In genomic region chr14:59346796-59347510, GRCh38 we compare ENCODE assay signal across 19 cellular contexts.
A peak's percentile ranks its signal among the peaks of the same experiment; 100 is the strongest.
DNase-seq lines count a peak whose midpoint lies in the region; ATAC-seq and TF ChIP-seq lines count a peak whose summit lies in the region.
"Had no signal": no experiment of that assay in that cellular context is flagged by ENCODE, and none has a peak within 500 bp of the region (broad histone marks: within the 10 kb centered on the region; RNA-seq: fewer than 3 reads in every experiment).

No MANE protein-coding gene starts in this region.

- POLR2A ChIA-PET in naive thymus-derived CD4-positive, alpha-beta T cell (lab: Charles Lee) = interaction anchor here (0.7 kb wide), 1 partner anchor 105 kb away, joined by 3 read pairs; no protein-coding TSS in a partner anchor

- H3K36me3 ChIP-seq in adipocyte (ENCODE audit: control insufficient read depth, insufficient read depth, low read length, severe bottlenecking) (peaks cover 30% of the 10 kb centered on the region), parathyroid adenoma (ENCODE audit: control insufficient read depth, insufficient read depth, low read length) (no peaks in the 10 kb centered on the region)
- H3K36me3 ChIP-seq in naive thymus-derived CD4-positive, alpha-beta T cell (ENCODE audit: control insufficient read depth in 2 of 3, insufficient read depth in 3 of 3, low read length in 3 of 3) = peaks cover 0 to 19% (median 0%) of the 10 kb centered on the region in 3 experiments
- H3K36me3 ChIP-seq: neutrophil had no signal

- TF ChIP-seq CTCF in fibroblast of pulmonary artery (IDR thresholded peaks at IDR 0.05; ENCODE audit: low read length, missing control alignments) (no peak), parathyroid adenoma (IDR thresholded peaks at IDR 0.05) (no peak)

- H3K79me2 ChIP-seq in parathyroid adenoma = no peaks in the 10 kb centered on the region

- no peaks in the 10 kb centered on the region for H3K4me1 Mint-ChIP-seq in naive thymus-derived CD4-positive, alpha-beta T cell
- H3K4me1 Mint-ChIP-seq: CD4-positive, CD25-positive, alpha-beta regulatory T cell had no signal

- H3K9ac ChIP-seq in adipocyte (ENCODE audit: low read length) (peak overlapping the region; percentile 21), parathyroid adenoma (no peak overlapping the region)

- H3K27me3 ChIP-seq in adipocyte (replicated peaks; ENCODE audit: control insufficient read depth, insufficient read depth, low read length) (no peaks in the 10 kb centered on the region), parathyroid adenoma (ENCODE audit: control insufficient read depth, insufficient read depth, low read length) (no peaks in the 10 kb centered on the region)
- H3K27me3 ChIP-seq in naive thymus-derived CD4-positive, alpha-beta T cell (ENCODE audit: control insufficient read depth in 2 of 2, insufficient read depth in 2 of 2, low read length in 2 of 2) = no peaks in the 10 kb centered on the region
- H3K27me3 ChIP-seq: neutrophil had no signal

- no peak overlapping the region for H2AFZ ChIP-seq in parathyroid adenoma

- peak overlapping the region; percentile 39 for H3K4me3 ChIP-seq in adipocyte (ENCODE audit: low read length)
- no peak overlapping the region for H3K4me3 ChIP-seq in fibroblast of pulmonary artery (replicated peaks; ENCODE audit: low read depth, low read length)
- H3K4me3 ChIP-seq in parathyroid adenoma (ENCODE audit: low read depth, low read length) = no peak overlapping the region
- no peak overlapping the region for H3K4me3 ChIP-seq in naive thymus-derived CD4-positive, alpha-beta T cell (ENCODE audit: low read length)
- H3K4me3 ChIP-seq: A549, skin epidermis had no signal

- peaks cover 31% of the 10 kb centered on the region for H3K4me1 ChIP-seq in adipocyte (ENCODE audit: control insufficient read depth, insufficient read depth, low read length)
- H3K4me1 ChIP-seq in parathyroid adenoma = peaks cover 55% of the 10 kb centered on the region
- no peaks in the 10 kb centered on the region for H3K4me1 ChIP-seq in naive thymus-derived CD4-positive, alpha-beta T cell (ENCODE audit: control insufficient read depth in 2 of 2, insufficient read depth in 2 of 2, low read length in 2 of 2)

- no peak overlapping the region for H3K4me2 ChIP-seq in parathyroid adenoma (ENCODE audit: low read length)
- H3K4me2 ChIP-seq: A549 had no signal

- no peak overlapping the region for H3K4me3 Mint-ChIP-seq in naive thymus-derived CD4-positive, alpha-beta T cell
- H3K4me3 Mint-ChIP-seq: CD4-positive, CD25-positive, alpha-beta regulatory T cell had no signal

- H3K9me3 ChIP-seq in adipocyte (ENCODE audit: control insufficient read depth, low read length) (no peaks in the 10 kb centered on the region), parathyroid adenoma (ENCODE audit: control insufficient read depth, low read length) (no peaks in the 10 kb centered on the region)
- no peaks in the 10 kb centered on the region for H3K9me3 ChIP-seq in naive thymus-derived CD4-positive, alpha-beta T cell (ENCODE audit: control insufficient read depth in 2 of 3, low read length in 3 of 3)
- H3K9me3 ChIP-seq: A549, neutrophil had no signal

- DNase-seq in AG08395 (ENCODE audit: low spot score) (peak; percentile 20), adipocyte (ENCODE audit: low read depth) (peak; percentile 44), fibroblast of pulmonary artery (ENCODE audit: low read depth) (peak; percentile 36), EL (no peak), dermis blood vessel endothelial cell (no peak)
- no peak for DNase-seq in naive thymus-derived CD4-positive, alpha-beta T cell
- DNase-seq: activated CD4-positive, alpha-beta T cell treated with anti-CD3 and anti-CD28 coated beads, Interleukin-2, amount 50 U/mL, for 48 hours; activated T-cell treated with anti-CD3 and anti-CD28 coated beads, Interleukin-2, amount 50 U/mL, for 48 hours; CD4-positive, CD25-positive, alpha-beta regulatory T cell; KG1; NCI-H1417; NCI-H2227 treated with DMSO at 0.1 percent for 48 hours; SIG-M5; stimulated activated naive CD4-positive, alpha-beta T cell treated with Interleukin-2 at 50 U/mL for 16 hours had no signal

- intact Hi-C loops in naive thymus-derived CD4-positive, alpha-beta T cell (cut with micrococcal nuclease) = no loop called here

- H3K27ac Mint-ChIP-seq in naive thymus-derived CD4-positive, alpha-beta T cell = peak overlapping the region in 1 of 9 donors; percentile 55
- H3K27ac Mint-ChIP-seq: CD4-positive, CD25-positive, alpha-beta regulatory T cell had no signal

- peaks cover 0 to 38% (median 5%) of the 10 kb centered on the region in 5 donors for H3K36me3 Mint-ChIP-seq in naive thymus-derived CD4-positive, alpha-beta T cell

- ATAC-seq in GM19467 (IDR thresholded peaks at IDR 0.05; ENCODE audit: unreplicated experiment) = no peak
- ATAC-seq in naive thymus-derived CD4-positive, alpha-beta T cell = no peak
- ATAC-seq: A549 had no signal

- CTCF ChIA-PET in naive thymus-derived CD4-positive, alpha-beta T cell (lab: Charles Lee) = no interaction called here

- H3K27me3 Mint-ChIP-seq in naive thymus-derived CD4-positive, alpha-beta T cell = no peaks in the 10 kb centered on the region
- H3K27me3 Mint-ChIP-seq: CD4-positive, CD25-positive, alpha-beta regulatory T cell had no signal

- H3K27ac ChIP-seq in parathyroid adenoma = peak overlapping the region; percentile 5
- H3K27ac ChIP-seq in naive thymus-derived CD4-positive, alpha-beta T cell (ENCODE audit: low read depth, low read length) = no peak overlapping the region
- H3K27ac ChIP-seq: A549, neutrophil had no signal

- H3K9me3 Mint-ChIP-seq in naive thymus-derived CD4-positive, alpha-beta T cell = peaks cover 0 to 2% (median 0%) of the 10 kb centered on the region in 11 donors
- H3K9me3 Mint-ChIP-seq: CD4-positive, CD25-positive, alpha-beta regulatory T cell had no signal

Comparison
In these comparisons a context has a peak if more than half of its experiments do, and no peak if none do; other contexts are left out.
1. DNase-seq: peak in AG08395 (single experiment), adipocyte (single experiment) and fibroblast of pulmonary artery (single experiment); none in EL (single experiment), dermis blood vessel endothelial cell (single experiment) and naive thymus-derived CD4-positive, alpha-beta T cell (0 of 9).